ENCODE assay signal across 8 cellular contexts in genomic region chr7:106542550-106543220, GRCh38.
DNase-seq lines count a peak whose midpoint lies in the region; ATAC-seq, FAIRE-seq and TF ChIP-seq lines count a peak whose summit lies in the region.

No MANE protein-coding gene starts in this region.

- H3K27me3 ChIP-seq in fibroblast of lung (ENCODE audit: control insufficient read depth, insufficient read depth, low read length) (no peaks in the 10 kb centered on the region), neuronal stem cell (ENCODE audit: control insufficient read depth in 3 of 3, insufficient read depth in 3 of 3, low read depth in 1 of 3, low read length in 3 of 3) (no peaks in the 10 kb centered on the region), aorta (ENCODE audit: control insufficient read depth in 1 of 2, insufficient read depth in 2 of 2, low read length in 1 of 2) (no peaks in the 10 kb centered on the region)

- H4K8ac ChIP-seq in neuronal stem cell (ENCODE audit: low read depth, low read length): no peak overlapping the region

- no peak overlapping the region for H2BK12ac ChIP-seq in neuronal stem cell (ENCODE audit: low read length)

- H3K9ac ChIP-seq in fibroblast of lung (ENCODE audit: insufficient read depth, low read length) (no peak overlapping the region), neuronal stem cell (ENCODE audit: low read depth, low read length, poor library complexity) (no peak overlapping the region)

- WGBS in neuronal stem cell (ENCODE audit: extremely low coverage in 2 of 2, insufficient read length in 2 of 2, insufficient replicate concordance in 1 of 2), 2 donors: no CpG with 5 or more reads among the region's 2 CpGs
- 24 to 31% methylated on average over 2 of the region's 2 CpGs for WGBS in aorta, 2 donors

- peak overlapping the region; percentile 63 for H3K27ac ChIP-seq in fibroblast of lung (ENCODE audit: insufficient read depth, low read length)
- H3K27ac ChIP-seq in neuronal stem cell (replicated peaks; ENCODE audit: low read length): no peak overlapping the region
- H3K27ac ChIP-seq in aorta (ENCODE audit: low read depth in 1 of 2, low read length in 2 of 2): no peak overlapping the region

- H3K4me1 ChIP-seq in fibroblast of lung (ENCODE audit: control insufficient read depth, extremely low read depth, insufficient read depth, low read length) (peaks cover 17% of the 10 kb centered on the region), neuronal stem cell (ENCODE audit: control insufficient read depth in 2 of 2, insufficient read depth in 1 of 2, low read depth in 1 of 2, low read length in 2 of 2) (no peaks in the 10 kb centered on the region), aorta (ENCODE audit: control insufficient read depth in 1 of 2, insufficient read depth in 2 of 2, low read length in 2 of 2) (no peaks in the 10 kb centered on the region)

- H2BK5ac ChIP-seq in neuronal stem cell (ENCODE audit: low read length): no peak overlapping the region

- intact Hi-C loops in activated B cell treated with CpG ODN at 0.5 μM for 24 hours (cut with micrococcal nuclease): loop anchor here (1.0 to 2.0 kb wide), 6 partner anchors 10 to 608 kb away; no protein-coding TSS in a partner anchor
- intact Hi-C loops in aorta (cut with DNase I): loop anchor here (5.0 kb wide), 2 partner anchors 190 to 195 kb away; no protein-coding TSS in a partner anchor

- no peaks in the 10 kb centered on the region for H3K36me3 ChIP-seq in fibroblast of lung (ENCODE audit: control insufficient read depth, insufficient read depth, low read length)
- no peaks in the 10 kb centered on the region for H3K36me3 ChIP-seq in neuronal stem cell (replicated peaks in 1 of 2; ENCODE audit: control insufficient read depth in 2 of 2, insufficient read depth in 2 of 2, low read length in 2 of 2)
- no peaks in the 10 kb centered on the region for H3K36me3 ChIP-seq in aorta (ENCODE audit: control insufficient read depth in 1 of 2, insufficient read depth in 2 of 2, low read length in 1 of 2)

- no peak overlapping the region for H3K4me3 ChIP-seq in AG10803 (ENCODE audit: low read length)
- no peak overlapping the region for H3K4me3 ChIP-seq in fibroblast of lung (replicated peaks in 1 of 4; ENCODE audit: control extremely low read depth in 1 of 4, insufficient read depth in 1 of 4, low read depth in 3 of 4, low read length in 4 of 4)
- no peak overlapping the region for H3K4me3 ChIP-seq in neuronal stem cell (ENCODE audit: low read length in 2 of 2)
- H3K4me3 ChIP-seq in aorta (ENCODE audit: low read length in 2 of 2): no peak overlapping the region

- peak; percentile 80 for TF ChIP-seq CTCF in AG10803 (conservative IDR thresholded peaks at IDR 0.05; ENCODE audit: low read length)
- no peak for TF ChIP-seq CTCF in activated B cell treated with CpG ODN at 0.5 μM for 24 hours (IDR thresholded peaks at IDR 0.05)
- TF ChIP-seq CTCF in fibroblast of lung (conservative IDR thresholded peaks at IDR 0.05 in 1 of 2, IDR thresholded peaks at IDR 0.05 in 1 of 2; ENCODE audit: low read depth in 1 of 2, low read length in 2 of 2): peak; percentile 63 to 64

- H3K79me2 ChIP-seq in fibroblast of lung (ENCODE audit: control insufficient read depth, insufficient read depth, low read length): no peaks in the 10 kb centered on the region

- no peak overlapping the region for H2BK120ac ChIP-seq in neuronal stem cell (ENCODE audit: low read depth, low read length)

- FAIRE-seq in GM18507 (lab: Jason Lieb, UNC): peak; percentile 88

- H4K20me1 ChIP-seq in fibroblast of lung (ENCODE audit: control insufficient read depth, extremely low read depth, insufficient read depth, low read length): no peaks in the 10 kb centered on the region

- H3K27ac Mint-ChIP-seq in activated B cell treated with CpG ODN at 0.5 μM for 24 hours: no peak overlapping the region

- no peaks in the 10 kb centered on the region for H3K36me3 Mint-ChIP-seq in activated B cell treated with CpG ODN at 0.5 μM for 24 hours (ENCODE audit: low read depth)

- POLR2A ChIA-PET in activated B cell treated with CpG ODN at 0.5 μM for 24 hours (lab: Charles Lee): interaction anchor here (1.3 to 1.8 kb wide), 2 partner anchors 118 to 194 kb away, joined by 6 to 17 read pairs; partner anchors contain the start of gene CCDC71L

- H3K18ac ChIP-seq in neuronal stem cell (ENCODE audit: low read length): no peak overlapping the region

- peaks cover 2% of the 10 kb centered on the region for H3K27me3 Mint-ChIP-seq in activated B cell treated with CpG ODN at 0.5 μM for 24 hours

- H3K9me3 ChIP-seq in fibroblast of lung (ENCODE audit: control insufficient read depth, insufficient read depth, low read depth, low read length) (no peaks in the 10 kb centered on the region), neuronal stem cell (replicated peaks in 1 of 2; ENCODE audit: control insufficient read depth in 2 of 2, insufficient read depth in 1 of 2, low read depth in 1 of 2, low read length in 2 of 2) (no peaks in the 10 kb centered on the region), aorta (ENCODE audit: control insufficient read depth, low read length) (no peaks in the 10 kb centered on the region)

- peak overlapping the region; percentile 51 for H2AFZ ChIP-seq in fibroblast of lung (ENCODE audit: low read length)
- H2AFZ ChIP-seq in neuronal stem cell (ENCODE audit: low read length): no peak overlapping the region

- ATAC-seq in HG03103 (IDR thresholded peaks at IDR 0.05; ENCODE audit: low read depth, unreplicated experiment) (peak; percentile 84), activated B cell treated with CpG ODN at 0.5 μM for 24 hours (ENCODE audit: low read depth) (peak; percentile 90), aorta (ENCODE audit: low FRiP score) (peak; percentile 88)

- DNase-seq in AG10803 (ENCODE audit: low read depth) (peak; percentile 93), GM18507 (ENCODE audit: extremely low spot score, insufficient read length, low read depth) (peak; percentile 32), NCI-H2196 treated with DMSO at 0.1 percent for 48 hours (lab: John Stamatoyannopoulos, UW; ENCODE audit: unreplicated experiment) (peak; percentile 27), activated B cell treated with CpG ODN at 0.5 μM for 24 hours (no peak), fibroblast of lung (ENCODE audit: low read depth in 2 of 2) (peak; percentile 86 to 90), neuronal stem cell (ENCODE audit: low spot score) (peak; percentile 6), aorta (no peak)

- H3K4me2 ChIP-seq in fibroblast of lung (ENCODE audit: extremely low read depth, insufficient read depth, low read length) (peak overlapping the region; percentile 37), neuronal stem cell (ENCODE audit: insufficient read depth, low read length, poor library complexity, severe bottlenecking) (no peak overlapping the region)

- H3K23ac ChIP-seq in neuronal stem cell (ENCODE audit: low read depth, low read length, poor library complexity): no peak overlapping the region

- CTCF ChIA-PET in activated B cell treated with CpG ODN at 0.5 μM for 24 hours (lab: Charles Lee): interaction anchor here (0.7 to 10.0 kb wide), 24 partner anchors 9 to 607 kb away, joined by 3 to 166 read pairs (median 5); partner anchors contain the start of gene CCDC71L

- no peaks in the 10 kb centered on the region for H3K79me1 ChIP-seq in neuronal stem cell (ENCODE audit: low read depth, low read length)

- H3K4me1 Mint-ChIP-seq in activated B cell treated with CpG ODN at 0.5 μM for 24 hours: peaks cover 4% of the 10 kb centered on the region

- no peak overlapping the region for H3K14ac ChIP-seq in neuronal stem cell (ENCODE audit: low read length)

- H3K4ac ChIP-seq in neuronal stem cell (ENCODE audit: low read length): no peak overlapping the region

- no peak overlapping the region for H3K4me3 Mint-ChIP-seq in activated B cell treated with CpG ODN at 0.5 μM for 24 hours

- H2BK15ac ChIP-seq in neuronal stem cell (ENCODE audit: low read length): no peak overlapping the region

- no peaks in the 10 kb centered on the region for H3K9me3 Mint-ChIP-seq in activated B cell treated with CpG ODN at 0.5 μM for 24 hours

- no peak overlapping the region for H4K91ac ChIP-seq in neuronal stem cell (ENCODE audit: low read depth, low read length, poor library complexity)

- no peak overlapping the region for H2AK5ac ChIP-seq in neuronal stem cell (ENCODE audit: low read depth, low read length)

Comparison
In these comparisons a context has a peak if more than half of its experiments do, and no peak if none do; other contexts are left out.
1. DNase-seq: peak in AG10803 (single experiment), GM18507 (single experiment), NCI-H2196 treated with DMSO at 0.1 percent for 48 hours (single experiment), fibroblast of lung (2 of 2) and neuronal stem cell (single experiment); none in activated B cell treated with CpG ODN at 0.5 μM for 24 hours (single experiment) and aorta (0 of 2).
2. Peak in every context shown above with its lines, with median percentiles within 50 percentile points of each other: ATAC-seq.